ENCODE assay signal across 15 cellular contexts in the genomic region with DNA sequence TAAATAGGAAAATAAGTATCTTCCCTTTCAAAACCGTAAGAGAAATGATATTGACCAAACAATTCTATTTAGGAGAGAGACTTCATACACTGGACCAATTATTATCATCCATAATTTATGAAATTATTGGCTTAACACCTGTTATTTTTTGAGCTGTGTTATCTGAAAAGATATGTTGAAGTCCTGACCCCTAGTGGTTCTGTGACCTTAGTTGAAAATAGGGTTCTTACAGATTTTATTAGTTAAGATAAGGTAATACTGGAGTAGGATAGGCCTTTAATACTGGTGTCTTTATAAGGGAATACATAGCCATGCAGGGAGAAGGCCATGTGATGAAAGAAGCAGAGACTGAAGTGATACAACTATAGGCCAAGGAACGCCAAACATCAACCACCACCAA.
DNase-seq lines count a peak whose midpoint lies in the region; ATAC-seq and TF ChIP-seq lines count a peak whose summit lies in the region.
"Had no signal": no experiment of that assay in that cellular context is flagged by ENCODE, and none has a peak within 500 bp of the region (broad histone marks: within the 10 kb centered on the region; RNA-seq: fewer than 3 reads in every experiment).

No MANE protein-coding gene starts in this region.

- H3K9me3 Mint-ChIP-seq in GM23338 (no peaks in the 10 kb centered on the region), nephron progenitor cell (no peaks in the 10 kb centered on the region), immature natural killer cell (peaks cover 4 to 30% (median 9%) of the 10 kb centered on the region in 6 donors)

- no peak overlapping the region for H3K4me2 ChIP-seq in GM23338

- DNase-seq in GM23338 (ENCODE audit: low spot score), result peak; percentile 28
- peak; percentile 19 for DNase-seq in NAMALWA (ENCODE audit: low spot score)
- no peak for DNase-seq in RWPE2 (ENCODE audit: low spot score)
- DNase-seq in nephron progenitor cell, result no peak
- DNase-seq in immature natural killer cell, result no peak
- no peak for DNase-seq in AG20443 (ENCODE audit: low spot score)
- DNase-seq: BE2C; C1 segment of cervical spinal cord; CD4-positive, CD25-positive, alpha-beta regulatory T cell; CD8-positive, alpha-beta memory T cell; DMS 273 treated with DMSO at 0.1 percent for 48 hours; DMS79; GDM1 had no signal

- no peak for ATAC-seq in GM23338
- no peak for ATAC-seq in RWPE2 (ENCODE audit: low read depth)
- no peak for ATAC-seq in GM19328 (IDR thresholded peaks at IDR 0.05; ENCODE audit: unreplicated experiment)

- H3K79me2 ChIP-seq in GM23338 (replicated peaks; ENCODE audit: insufficient read depth), result no peaks in the 10 kb centered on the region

- no peaks in the 10 kb centered on the region for H3F3A ChIP-seq in GM23338 (replicated peaks; ENCODE audit: low read depth)

- H3K36me3 ChIP-seq in GM23338 (ENCODE audit: insufficient read depth) (no peaks in the 10 kb centered on the region), RWPE2 (ENCODE audit: low read depth) (no peaks in the 10 kb centered on the region)
- H3K36me3 ChIP-seq: BE2C, HAP-1 had no signal

- H3K4me1 ChIP-seq in GM23338 (ENCODE audit: insufficient read depth) (no peaks in the 10 kb centered on the region), RWPE2 (ENCODE audit: insufficient read depth, poor library complexity, severe bottlenecking) (no peaks in the 10 kb centered on the region)
- H3K4me1 ChIP-seq: BE2C, HAP-1 had no signal

- H3K4me1 Mint-ChIP-seq in GM23338, result no peaks in the 10 kb centered on the region
- peaks cover 15% of the 10 kb centered on the region for H3K4me1 Mint-ChIP-seq in nephron progenitor cell
- no peaks in the 10 kb centered on the region for H3K4me1 Mint-ChIP-seq in immature natural killer cell
- H3K4me1 Mint-ChIP-seq: CD4-positive, CD25-positive, alpha-beta regulatory T cell; CD8-positive, alpha-beta memory T cell had no signal

- H3K27me3 ChIP-seq in GM23338 (ENCODE audit: insufficient read depth) (no peaks in the 10 kb centered on the region), RWPE2 (ENCODE audit: insufficient read depth, poor library complexity, severe bottlenecking) (no peaks in the 10 kb centered on the region)
- H3K27me3 ChIP-seq: BE2C had no signal

- no peaks in the 10 kb centered on the region for H4K20me1 ChIP-seq in GM23338 (replicated peaks; ENCODE audit: insufficient read depth)

- TF ChIP-seq CTCF in GM23338 (conservative IDR thresholded peaks at IDR 0.05; ENCODE audit: low read depth in 2 of 2) (peak in 1 of 2 experiments; percentile 54; a peak in 3 of 4 replicates), RWPE2 (IDR thresholded peaks at IDR 0.05; ENCODE audit: poor library complexity, severe bottlenecking) (peak; percentile 15), nephron progenitor cell (IDR thresholded peaks at IDR 0.05) (no peak)

- no peak overlapping the region for H3K4me3 Mint-ChIP-seq in GM23338
- no peak overlapping the region for H3K4me3 Mint-ChIP-seq in nephron progenitor cell
- no peak overlapping the region for H3K4me3 Mint-ChIP-seq in immature natural killer cell
- H3K4me3 Mint-ChIP-seq: CD4-positive, CD25-positive, alpha-beta regulatory T cell; CD8-positive, alpha-beta memory T cell had no signal

- H2AFZ ChIP-seq in GM23338, result no peak overlapping the region

- H3K27ac ChIP-seq in GM23338 (ENCODE audit: low read depth), result no peak overlapping the region
- H3K27ac ChIP-seq in RWPE2 (ENCODE audit: poor library complexity, severe bottlenecking), result no peak overlapping the region

- no peak overlapping the region; the same call in 1 of the 2 replicates for H3K27ac Mint-ChIP-seq in GM23338
- peak overlapping the region; percentile 57 for H3K27ac Mint-ChIP-seq in nephron progenitor cell
- no peak overlapping the region for H3K27ac Mint-ChIP-seq in immature natural killer cell
- H3K27ac Mint-ChIP-seq: CD4-positive, CD25-positive, alpha-beta regulatory T cell; CD8-positive, alpha-beta memory T cell had no signal

- H3K36me3 Mint-ChIP-seq in GM23338 (ENCODE audit: low read depth) (no peaks in the 10 kb centered on the region), nephron progenitor cell (ENCODE audit: low read depth) (no peaks in the 10 kb centered on the region), immature natural killer cell (no peaks in the 10 kb centered on the region)
- H3K36me3 Mint-ChIP-seq: CD4-positive, CD25-positive, alpha-beta regulatory T cell; CD8-positive, alpha-beta memory T cell had no signal

- no peak overlapping the region for H3K4me3 ChIP-seq in GM23338
- H3K4me3 ChIP-seq in RWPE2 (ENCODE audit: severe bottlenecking), result no peak overlapping the region
- H3K4me3 ChIP-seq: HAP-1 had no signal

- no peaks in the 10 kb centered on the region for H3K27me3 Mint-ChIP-seq in GM23338 (ENCODE audit: insufficient read depth, low read depth, poor library complexity)
- H3K27me3 Mint-ChIP-seq in nephron progenitor cell (ENCODE audit: low read depth, poor library complexity), result peaks cover 6% of the 10 kb centered on the region
- peaks cover 0 to 2% (median 0%) of the 10 kb centered on the region in 3 donors for H3K27me3 Mint-ChIP-seq in immature natural killer cell (ENCODE audit: low read depth in 3 of 3)
- H3K27me3 Mint-ChIP-seq: CD4-positive, CD25-positive, alpha-beta regulatory T cell; CD8-positive, alpha-beta memory T cell had no signal

- no peaks in the 10 kb centered on the region for H3K9me3 ChIP-seq in RWPE2 (ENCODE audit: severe bottlenecking)
- H3K9me3 ChIP-seq: BE2C, HAP-1 had no signal

- no peaks in the 10 kb centered on the region for H3K9me2 ChIP-seq in GM23338 (ENCODE audit: insufficient read depth)

TF ChIP-seq in GM23338, 12 proteins besides CTCF, POLR2A, EP300 and RAD21 (continues in another document):
- TF ChIP-seq JUNB (IDR thresholded peaks at IDR 0.05; ENCODE audit: unreplicated experiment), result no peak
- no peak for TF ChIP-seq EZH2 (IDR thresholded peaks at IDR 0.05; ENCODE audit: low read depth, unreplicated experiment)
- no peak for TF ChIP-seq ZNF331 (CRISPR knock-in tag; IDR thresholded peaks at IDR 0.05; ENCODE audit: low read depth)
- TF ChIP-seq CREB1 (CRISPR knock-in tag; IDR thresholded peaks at IDR 0.05; ENCODE audit: low read depth), result no peak
- TF ChIP-seq, protein P1, sequence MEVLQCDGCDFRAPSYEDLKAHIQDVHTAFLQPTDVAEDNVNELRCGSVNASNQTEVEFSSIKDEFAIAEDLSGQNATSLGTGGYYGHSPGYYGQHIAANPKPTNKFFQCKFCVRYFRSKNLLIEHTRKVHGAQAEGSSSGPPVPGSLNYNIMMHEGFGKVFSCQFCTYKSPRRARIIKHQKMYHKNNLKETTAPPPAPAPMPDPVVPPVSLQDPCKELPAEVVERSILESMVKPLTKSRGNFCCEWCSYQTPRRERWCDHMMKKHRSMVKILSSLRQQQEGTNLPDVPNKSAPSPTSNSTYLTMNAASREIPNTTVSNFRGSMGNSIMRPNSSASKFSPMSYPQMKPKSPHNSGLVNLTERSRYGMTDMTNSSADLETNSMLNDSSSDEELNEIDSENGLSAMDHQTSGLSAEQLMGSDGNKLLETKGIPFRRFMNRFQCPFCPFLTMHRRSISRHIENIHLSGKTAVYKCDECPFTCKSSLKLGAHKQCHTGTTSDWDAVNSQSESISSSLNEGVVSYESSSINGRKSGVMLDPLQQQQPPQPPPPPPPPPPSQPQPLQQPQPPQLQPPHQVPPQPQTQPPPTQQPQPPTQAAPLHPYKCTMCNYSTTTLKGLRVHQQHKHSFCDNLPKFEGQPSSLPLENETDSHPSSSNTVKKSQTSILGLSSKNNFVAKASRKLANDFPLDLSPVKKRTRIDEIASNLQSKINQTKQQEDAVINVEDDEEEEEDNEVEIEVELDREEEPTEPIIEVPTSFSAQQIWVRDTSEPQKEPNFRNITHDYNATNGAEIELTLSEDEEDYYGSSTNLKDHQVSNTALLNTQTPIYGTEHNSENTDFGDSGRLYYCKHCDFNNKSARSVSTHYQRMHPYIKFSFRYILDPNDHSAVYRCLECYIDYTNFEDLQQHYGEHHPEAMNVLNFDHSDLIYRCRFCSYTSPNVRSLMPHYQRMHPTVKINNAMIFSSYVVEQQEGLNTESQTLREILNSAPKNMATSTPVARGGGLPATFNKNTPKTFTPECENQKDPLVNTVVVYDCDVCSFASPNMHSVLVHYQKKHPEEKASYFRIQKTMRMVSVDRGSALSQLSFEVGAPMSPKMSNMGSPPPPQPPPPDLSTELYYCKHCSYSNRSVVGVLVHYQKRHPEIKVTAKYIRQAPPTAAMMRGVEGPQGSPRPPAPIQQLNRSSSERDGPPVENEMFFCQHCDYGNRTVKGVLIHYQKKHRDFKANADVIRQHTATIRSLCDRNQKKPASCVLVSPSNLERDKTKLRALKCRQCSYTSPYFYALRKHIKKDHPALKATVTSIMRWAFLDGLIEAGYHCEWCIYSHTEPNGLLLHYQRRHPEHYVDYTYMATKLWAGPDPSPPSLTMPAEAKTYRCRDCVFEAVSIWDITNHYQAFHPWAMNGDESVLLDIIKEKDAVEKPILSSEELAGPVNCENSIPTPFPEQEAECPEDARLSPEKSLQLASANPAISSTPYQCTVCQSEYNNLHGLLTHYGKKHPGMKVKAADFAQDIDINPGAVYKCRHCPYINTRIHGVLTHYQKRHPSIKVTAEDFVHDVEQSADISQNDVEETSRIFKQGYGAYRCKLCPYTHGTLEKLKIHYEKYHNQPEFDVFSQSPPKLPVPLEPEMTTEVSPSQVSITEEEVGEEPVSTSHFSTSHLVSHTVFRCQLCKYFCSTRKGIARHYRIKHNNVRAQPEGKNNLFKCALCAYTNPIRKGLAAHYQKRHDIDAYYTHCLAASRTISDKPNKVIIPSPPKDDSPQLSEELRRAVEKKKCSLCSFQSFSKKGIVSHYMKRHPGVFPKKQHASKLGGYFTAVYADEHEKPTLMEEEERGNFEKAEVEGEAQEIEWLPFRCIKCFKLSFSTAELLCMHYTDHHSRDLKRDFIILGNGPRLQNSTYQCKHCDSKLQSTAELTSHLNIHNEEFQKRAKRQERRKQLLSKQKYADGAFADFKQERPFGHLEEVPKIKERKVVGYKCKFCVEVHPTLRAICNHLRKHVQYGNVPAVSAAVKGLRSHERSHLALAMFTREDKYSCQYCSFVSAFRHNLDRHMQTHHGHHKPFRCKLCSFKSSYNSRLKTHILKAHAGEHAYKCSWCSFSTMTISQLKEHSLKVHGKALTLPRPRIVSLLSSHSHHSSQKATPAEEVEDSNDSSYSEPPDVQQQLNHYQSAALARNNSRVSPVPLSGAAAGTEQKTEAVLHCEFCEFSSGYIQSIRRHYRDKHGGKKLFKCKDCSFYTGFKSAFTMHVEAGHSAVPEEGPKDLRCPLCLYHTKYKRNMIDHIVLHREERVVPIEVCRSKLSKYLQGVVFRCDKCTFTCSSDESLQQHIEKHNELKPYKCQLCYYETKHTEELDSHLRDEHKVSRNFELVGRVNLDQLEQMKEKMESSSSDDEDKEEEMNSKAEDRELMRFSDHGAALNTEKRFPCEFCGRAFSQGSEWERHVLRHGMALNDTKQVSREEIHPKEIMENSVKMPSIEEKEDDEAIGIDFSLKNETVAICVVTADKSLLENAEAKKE (CRISPR knock-in tag; IDR thresholded peaks at IDR 0.05), result no peak
- no peak for TF ChIP-seq POLR2AphosphoS5 (IDR thresholded peaks at IDR 0.05; ENCODE audit: low read depth)
- TF ChIP-seq NANOG (IDR thresholded peaks at IDR 0.05; ENCODE audit: borderline replicate concordance), result no peak
- no peak for TF ChIP-seq STAT1 (IDR thresholded peaks at IDR 0.05; ENCODE audit: unreplicated experiment)
- no peak for TF ChIP-seq EZH2phosphoT487 (IDR thresholded peaks at IDR 0.05; ENCODE audit: unreplicated experiment)

Comparison
In these comparisons a context has a peak if more than half of its experiments do, and no peak if none do; other contexts are left out.
1. DNase-seq: peak in GM23338 (single experiment) and NAMALWA (single experiment); none in RWPE2 (single experiment), nephron progenitor cell (single experiment), immature natural killer cell (0 of 3) and AG20443 (single experiment).